Comparison of ENCODE assay signal across 16 cellular contexts in genomic region chr6:85463621-85464259, GRCh38. TPM values are rescaled to one million over a fixed set of nuclear protein-coding genes. Genes with fewer than 3 reads are reported as not detected.
A peak's percentile ranks its signal among the peaks of the same experiment; 100 is the strongest.
DNase-seq lines count a peak whose midpoint lies in the region; ATAC-seq, FAIRE-seq and TF ChIP-seq lines count a peak whose summit lies in the region.
"Had no signal": no experiment of that assay in that cellular context is flagged by ENCODE, and none has a peak within 500 bp of the region (broad histone marks: within the 10 kb centered on the region; RNA-seq: fewer than 3 reads in every experiment).

No MANE protein-coding gene starts in this region.

- H3K4me1 ChIP-seq in Panc1 (ENCODE audit: control insufficient read depth, insufficient read depth, low read length) (peaks cover 83% of the 10 kb centered on the region), pancreas (peaks cover 0 to 5% (median 0%) of the 10 kb centered on the region in 3 donors)

- intact Hi-C loops in Panc1 (cut with micrococcal nuclease; ENCODE audit: unreplicated experiment), result loop anchor here (10.0 kb wide), 1 partner anchor 59 kb away; no protein-coding TSS in a partner anchor
- intact Hi-C loops in dendritic cell treated with granulocyte-macrophage colony-stimulating factor and Interleukin-4, amounts not matched to agents 40 ng/mL and 50 ng/mL, for 4 days (cut with micrococcal nuclease), result no loop called here
- intact Hi-C loops in pancreas (cut with DNase I), result no loop called here

- peak overlapping the region; percentile 60 for H3K27ac Mint-ChIP-seq in activated CD8-positive, alpha-beta memory T cell treated with anti-CD3 and anti-CD28 coated beads, Interleukin-2, amount 10 ng/mL, durations not matched to agents 7 days and 5 days
- peak overlapping the region; percentile 23 for H3K27ac Mint-ChIP-seq in dendritic cell treated with granulocyte-macrophage colony-stimulating factor and Interleukin-4, amounts not matched to agents 40 ng/mL and 50 ng/mL, for 4 days
- H3K27ac Mint-ChIP-seq in stimulated activated effector memory CD8-positive, alpha-beta T cell treated with anti-CD3 and anti-CD28 coated beads, Interleukin-12 subunit alpha, Interleukin-12 subunit beta, amount 100 ng/mL, for 72 hours, result peak overlapping the region; percentile 91

- H3K27me3 Mint-ChIP-seq in activated CD8-positive, alpha-beta memory T cell treated with anti-CD3 and anti-CD28 coated beads, Interleukin-2, amount 10 ng/mL, durations not matched to agents 7 days and 5 days, result peaks cover 7% of the 10 kb centered on the region
- H3K27me3 Mint-ChIP-seq in dendritic cell treated with granulocyte-macrophage colony-stimulating factor and Interleukin-4, amounts not matched to agents 40 ng/mL and 50 ng/mL, for 4 days, result peaks cover 8% of the 10 kb centered on the region

- TSS peak; percentile 91 for BruUV-seq in Panc1 (replicated peaks; lab: Mats Ljungman, UMichigan)

- H3K36me3 ChIP-seq in Panc1 (ENCODE audit: control insufficient read depth, insufficient read depth, low read length) (no peaks in the 10 kb centered on the region), pancreas (no peaks in the 10 kb centered on the region)
- H3K36me3 ChIP-seq: adrenal gland, neutrophil had no signal

- H3K36me3 Mint-ChIP-seq in activated CD8-positive, alpha-beta memory T cell treated with anti-CD3 and anti-CD28 coated beads, Interleukin-2, amount 10 ng/mL, durations not matched to agents 7 days and 5 days, result peaks cover 9% of the 10 kb centered on the region
- no peaks in the 10 kb centered on the region for H3K36me3 Mint-ChIP-seq in dendritic cell treated with granulocyte-macrophage colony-stimulating factor and Interleukin-4, amounts not matched to agents 40 ng/mL and 50 ng/mL, for 4 days (ENCODE audit: low read depth)
- peaks cover 5% of the 10 kb centered on the region for H3K36me3 Mint-ChIP-seq in stimulated activated effector memory CD8-positive, alpha-beta T cell treated with anti-CD3 and anti-CD28 coated beads, Interleukin-12 subunit alpha, Interleukin-12 subunit beta, amount 100 ng/mL, for 72 hours

- CTCF ChIA-PET in activated CD8-positive, alpha-beta memory T cell treated with anti-CD3 and anti-CD28 coated beads, Interleukin-2, amount 10 ng/mL, durations not matched to agents 7 days and 5 days (lab: Charles Lee), result interaction anchor here (0.8 to 10.1 kb wide), 7 partner anchors 9 to 105 kb away, joined by 3 to 59 read pairs (median 5); partner anchors contain the start of gene NT5E
- CTCF ChIA-PET in Panc1 (lab: Charles Lee), result interaction anchor here (1.7 kb wide), 1 partner anchor 19 kb away, joined by 10 read pairs; no protein-coding TSS in a partner anchor

- H3K27ac ChIP-seq in Panc1 (ENCODE audit: low read length) (peak overlapping the region; percentile 90), pancreas (no peak overlapping the region)
- H3K27ac ChIP-seq: HL-60, neutrophil had no signal

- ATAC-seq in activated CD8-positive, alpha-beta memory T cell treated with anti-CD3 and anti-CD28 coated beads, Interleukin-2, amount 10 ng/mL, durations not matched to agents 7 days and 5 days, result no peak
- ATAC-seq in Panc1 (no peak; the same call in 1 of the 2 replicates), pancreas (no peak)
- ATAC-seq in stimulated activated effector memory CD8-positive, alpha-beta T cell treated with anti-CD3 and anti-CD28 coated beads, Interleukin-12 subunit alpha, Interleukin-12 subunit beta, amount 100 ng/mL, for 72 hours, result no peak

- H3K4me3 Mint-ChIP-seq in activated CD8-positive, alpha-beta memory T cell treated with anti-CD3 and anti-CD28 coated beads, Interleukin-2, amount 10 ng/mL, durations not matched to agents 7 days and 5 days, result no peak overlapping the region
- H3K4me3 Mint-ChIP-seq in dendritic cell treated with granulocyte-macrophage colony-stimulating factor and Interleukin-4, amounts not matched to agents 40 ng/mL and 50 ng/mL, for 4 days, result no peak overlapping the region
- peak overlapping the region; percentile 40 for H3K4me3 Mint-ChIP-seq in stimulated activated effector memory CD8-positive, alpha-beta T cell treated with anti-CD3 and anti-CD28 coated beads, Interleukin-12 subunit alpha, Interleukin-12 subunit beta, amount 100 ng/mL, for 72 hours

- TF ChIP-seq CTCF in Panc1 (IDR thresholded peaks at IDR 0.05) (no peak), D721Med (IDR thresholded peaks at IDR 0.05; ENCODE audit: insufficient read depth, missing control alignments) (no peak), pancreas (IDR thresholded peaks at IDR 0.05) (no peak)

- H3K27me3 ChIP-seq in Panc1 (ENCODE audit: control insufficient read depth, insufficient read depth, low read length) (no peaks in the 10 kb centered on the region), pancreas (no peaks in the 10 kb centered on the region)
- H3K27me3 ChIP-seq: adrenal gland had no signal

- no peak for FAIRE-seq in D721Med (lab: Jason Lieb, UNC)
- no peak for FAIRE-seq in pancreas (lab: Jason Lieb, UNC)

- WGBS in pancreas, 2 donors, result 63 to 69% methylated on average over 4 of the region's 4 CpGs

- H3K4me3 ChIP-seq in Panc1 (ENCODE audit: low read depth in 2 of 2, low read length in 2 of 2) (peak overlapping the region in 1 of 2 experiments; percentile 35; a peak in 1 of 4 replicates), pancreas (no peak overlapping the region)
- H3K4me3 ChIP-seq: adrenal gland, lung, skin epidermis had no signal

- POLR2A ChIA-PET in Panc1 (lab: Charles Lee), result interaction anchor here (1.2 to 2.2 kb wide), 4 partner anchors 8 to 19 kb away, joined by 3 to 9 read pairs (median 4); no protein-coding TSS in a partner anchor

- no peak for DNase-seq in activated CD8-positive, alpha-beta memory T cell treated with anti-CD3 and anti-CD28 coated beads, Interleukin-2, amount 10 ng/mL, durations not matched to agents 7 days and 5 days
- DNase-seq in activated CD8-positive, alpha-beta memory T cell treated with anti-CD3 and anti-CD28 coated beads for 24 hours, result no peak
- DNase-seq in Panc1 (ENCODE audit: low read depth, low spot score), result no peak
- no peak for DNase-seq in stimulated activated effector memory CD8-positive, alpha-beta T cell treated with anti-CD3 and anti-CD28 coated beads, Interleukin-12 subunit alpha, Interleukin-12 subunit beta, amount 100 ng/mL, for 72 hours (ENCODE audit: low spot score in 2 of 2)
- DNase-seq in D721Med (ENCODE audit: insufficient read length, low spot score), result no peak
- no peak for DNase-seq in pancreas
- DNase-seq in globus pallidus (ENCODE audit: low spot score), result no peak
- DNase-seq: DMS153, NCI-H1694 treated with DMSO at 0.1 percent for 48 hours, NCI-H526 treated with DMSO at 0.1 percent for 48 hours had no signal

- in situ Hi-C loops in Panc1 (cut with HindIII; ENCODE audit: low pct_unique_long_range_greater_than_20kb, low sequenced_read_pairs), result no loop called here

- no peaks in the 10 kb centered on the region for H3K9me3 Mint-ChIP-seq in activated CD8-positive, alpha-beta memory T cell treated with anti-CD3 and anti-CD28 coated beads, Interleukin-2, amount 10 ng/mL, durations not matched to agents 7 days and 5 days (ENCODE audit: low read depth)
- no peaks in the 10 kb centered on the region for H3K9me3 Mint-ChIP-seq in dendritic cell treated with granulocyte-macrophage colony-stimulating factor and Interleukin-4, amounts not matched to agents 40 ng/mL and 50 ng/mL, for 4 days
- H3K9me3 Mint-ChIP-seq in stimulated activated effector memory CD8-positive, alpha-beta T cell treated with anti-CD3 and anti-CD28 coated beads, Interleukin-12 subunit alpha, Interleukin-12 subunit beta, amount 100 ng/mL, for 72 hours, result no peaks in the 10 kb centered on the region

- H3K4me1 Mint-ChIP-seq in activated CD8-positive, alpha-beta memory T cell treated with anti-CD3 and anti-CD28 coated beads, Interleukin-2, amount 10 ng/mL, durations not matched to agents 7 days and 5 days, result peaks cover 79% of the 10 kb centered on the region
- H3K4me1 Mint-ChIP-seq in dendritic cell treated with granulocyte-macrophage colony-stimulating factor and Interleukin-4, amounts not matched to agents 40 ng/mL and 50 ng/mL, for 4 days (ENCODE audit: low read depth), result peaks cover 38% of the 10 kb centered on the region
- peaks cover 73% of the 10 kb centered on the region for H3K4me1 Mint-ChIP-seq in stimulated activated effector memory CD8-positive, alpha-beta T cell treated with anti-CD3 and anti-CD28 coated beads, Interleukin-12 subunit alpha, Interleukin-12 subunit beta, amount 100 ng/mL, for 72 hours

- H3K9me3 ChIP-seq in Panc1 (ENCODE audit: control insufficient read depth, insufficient read depth, low read depth, low read length) (no peaks in the 10 kb centered on the region), pancreas (no peaks in the 10 kb centered on the region)
- H3K9me3 ChIP-seq: adrenal gland, neutrophil had no signal

RNA-seq across cellular contexts. Expression of gene NT5E, which starts 13.9 kb away (rescaled TPM):
- 10 to 100 TPM; 17.3 to 24.1 TPM for total RNA-seq in activated CD8-positive, alpha-beta memory T cell treated with anti-CD3 and anti-CD28 coated beads, Interleukin-2, amount 10 ng/mL, durations not matched to agents 7 days and 5 days
- 58.4 TPM for total RNA-seq in Panc1 (2021; ENCODE audit: unreplicated experiment)
- polyA plus RNA-seq in Panc1 (2012; ENCODE audit: insufficient read length), result 52.4 TPM
- 1 to 10 TPM in 5 of 6 donors, under 1 TPM in 1; 0.79 to 3.6 (median 2.2) TPM for total RNA-seq in pancreas
- polyA plus RNA-seq in pancreas, result 1 to 10 TPM in 1 of 2 donors, under 1 TPM in 1; 0.49 to 2.7 TPM

Comparison
In these comparisons a context has a peak if more than half of its experiments do, and no peak if none do; other contexts are left out.
1. H3K27ac Mint-ChIP-seq: peak in every context shown above with its lines; median percentile 91 in stimulated activated effector memory CD8-positive, alpha-beta T cell treated with anti-CD3 and anti-CD28 coated beads, Interleukin-12 subunit alpha, Interleukin-12 subunit beta, amount 100 ng/mL, for 72 hours; 60 in activated CD8-positive, alpha-beta memory T cell treated with anti-CD3 and anti-CD28 coated beads, Interleukin-2, amount 10 ng/mL, durations not matched to agents 7 days and 5 days; 23 in dendritic cell treated with granulocyte-macrophage colony-stimulating factor and Interleukin-4, amounts not matched to agents 40 ng/mL and 50 ng/mL, for 4 days.